In the genomic region with DNA sequence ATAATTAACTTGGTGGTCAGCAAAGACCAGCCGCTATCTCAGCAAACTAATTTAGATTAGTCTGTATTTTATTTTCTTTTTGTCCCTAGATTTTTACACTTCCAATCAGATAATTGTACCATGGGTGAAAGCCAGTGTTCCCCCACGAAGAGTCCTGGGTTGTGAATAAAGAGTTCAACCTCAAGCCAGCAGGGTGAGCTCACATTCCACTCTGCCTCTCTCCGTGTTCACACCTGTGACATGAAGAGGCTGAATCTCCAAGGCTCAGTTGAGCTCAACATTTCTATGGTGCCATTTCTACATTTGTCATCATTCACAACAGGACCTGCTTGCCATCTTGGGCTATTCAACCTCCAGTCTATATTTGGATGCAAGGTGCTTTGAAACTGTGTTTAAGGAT, we compare ENCODE assay signal across 1 cellular context.
TF ChIP-seq lines count a peak whose summit lies in the region.

No MANE protein-coding gene starts in this region.

TF ChIP-seq in WTC11, 78 proteins besides CTCF, POLR2A, EP300 and RAD21 (continued from another document):
- TF ChIP-seq ATF3 (CRISPR knock-in tag; conservative IDR thresholded peaks at IDR 0.05) (no peak), TEAD1 (CRISPR knock-in tag; IDR thresholded peaks at IDR 0.05) (no peak), ESRRA (CRISPR knock-in tag; IDR thresholded peaks at IDR 0.05; ENCODE audit: borderline replicate concordance) (no peak), ZNF121 (CRISPR knock-in tag; IDR thresholded peaks at IDR 0.05) (no peak), ZNF532 (CRISPR knock-in tag; IDR thresholded peaks at IDR 0.05; ENCODE audit: borderline replicate concordance) (no peak), E2F4 (CRISPR knock-in tag; IDR thresholded peaks at IDR 0.05; ENCODE audit: borderline replicate concordance, low read depth) (no peak), ATF1 (CRISPR knock-in tag; IDR thresholded peaks at IDR 0.05) (no peak)
- TF ChIP-seq, protein P1, sequence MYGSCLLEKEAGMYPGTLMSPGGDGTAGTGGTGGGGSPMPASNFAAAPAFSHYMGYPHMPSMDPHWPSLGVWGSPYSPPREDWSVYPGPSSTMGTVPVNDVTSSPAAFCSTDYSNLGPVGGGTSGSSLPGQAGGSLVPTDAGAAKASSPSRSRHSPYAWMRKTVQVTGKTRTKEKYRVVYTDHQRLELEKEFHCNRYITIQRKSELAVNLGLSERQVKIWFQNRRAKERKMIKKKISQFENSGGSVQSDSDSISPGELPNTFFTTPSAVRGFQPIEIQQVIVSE (CRISPR knock-in tag; IDR thresholded peaks at IDR 0.05; ENCODE audit: borderline replicate concordance), result no peak
